ENCODE assay signal across 18 cellular contexts in the genomic region with DNA sequence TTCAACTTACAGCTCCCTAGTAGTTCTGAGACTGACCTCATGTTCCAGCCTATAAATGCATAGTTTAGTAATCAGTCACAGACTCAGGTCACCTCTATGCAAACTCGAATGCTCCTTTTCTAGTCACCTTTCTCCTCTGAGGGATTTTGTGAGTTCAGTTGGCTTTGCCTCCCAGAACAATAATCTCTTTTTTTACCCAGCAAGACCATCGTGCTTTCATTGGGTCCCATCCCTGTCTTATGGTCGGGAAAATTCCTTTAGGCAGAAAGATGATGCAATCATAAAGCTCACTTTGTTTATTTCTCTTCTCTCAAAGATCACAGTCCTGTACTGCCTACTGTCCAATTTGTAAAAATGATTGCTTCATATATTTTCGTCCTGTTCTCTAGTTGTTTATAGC. TPM values are rescaled to one million over a fixed set of nuclear protein-coding genes. Genes with fewer than 3 reads are reported as not detected.
DNase-seq lines count a peak whose midpoint lies in the region; ATAC-seq and TF ChIP-seq lines count a peak whose summit lies in the region.
"Had no signal": no experiment of that assay in that cellular context is flagged by ENCODE, and none has a peak within 500 bp of the region (broad histone marks: within the 10 kb centered on the region; RNA-seq: fewer than 3 reads in every experiment).

No MANE protein-coding gene starts in this region.

- peaks cover 17% of the 10 kb centered on the region for H3K4me1 ChIP-seq in PC-3 (ENCODE audit: insufficient read depth, low read length)
- H3K4me1 ChIP-seq: adrenal gland, parathyroid adenoma had no signal

- peak overlapping the region; percentile 4 for H3K27ac ChIP-seq in PC-3 (ENCODE audit: low read length)
- H3K27ac ChIP-seq: adrenal gland, parathyroid adenoma had no signal

- no TSS peak for BruUV-seq in PC-3 (replicated peaks; lab: Mats Ljungman, UMichigan)

- no peaks in the 10 kb centered on the region for H3K9me2 ChIP-seq in PC-3 (replicated peaks; ENCODE audit: low read length)

- no peak overlapping the region for H2AFZ ChIP-seq in PC-3 (ENCODE audit: low read length)
- H2AFZ ChIP-seq: parathyroid adenoma had no signal

- CTCF ChIA-PET in PC-3 (lab: Charles Lee), result no interaction called here

- DNase-seq in EL (peak; percentile 69), PC-3 (peak; percentile 84), choroid plexus epithelial cell (ENCODE audit: low read depth) (peak; percentile 87), non-pigmented ciliary epithelial cell (ENCODE audit: low read depth) (peak; percentile 17), NCI-H146 treated with DMSO at 0.1 percent for 48 hours (lab: John Stamatoyannopoulos, UW; ENCODE audit: unreplicated experiment) (no peak), SIG-M5 (lab: John Stamatoyannopoulos, UW) (no peak)
- DNase-seq in stimulated activated CD4-positive, alpha-beta T cell treated with anti-CD3 and anti-CD28 coated beads, Interleukin-12 subunit alpha, Interleukin-12 subunit beta, amount 100 ng/mL, for 4 hours, result no peak
- DNase-seq: adrenal gland; CD4-positive, CD25-positive, alpha-beta regulatory T cell; hypothalamus; MM.1S; NCI-H2227 treated with DMSO at 0.1 percent for 48 hours; RPMI8226; stimulated activated CD4-positive, alpha-beta T cell treated with anti-CD3 and anti-CD28 coated beads, Interleukin-2, amount 100 ng/mL, for 24 hours had no signal

- H3K4me3 ChIP-seq in PC-3 (ENCODE audit: low read length) (peak overlapping the region; percentile 8; the same call in 1 of the 2 replicates), choroid plexus epithelial cell (ENCODE audit: low read depth, low read length) (no peak overlapping the region)
- H3K4me3 ChIP-seq: adrenal gland had no signal

- H3K36me3 ChIP-seq in PC-3 (ENCODE audit: low read depth, low read length), result no peaks in the 10 kb centered on the region
- H3K36me3 ChIP-seq: adrenal gland had no signal

- H4K20me1 ChIP-seq in PC-3 (ENCODE audit: low read length), result no peaks in the 10 kb centered on the region

- peaks cover 5% of the 10 kb centered on the region for H3F3A ChIP-seq in PC-3 (ENCODE audit: low read length, unreplicated experiment)

- H3K4me2 ChIP-seq in PC-3 (ENCODE audit: low read length), result peak overlapping the region; percentile 60

- intact Hi-C loops in PC-3 (cut with micrococcal nuclease), result no loop called here

- no peaks in the 10 kb centered on the region for H3K79me2 ChIP-seq in PC-3 (ENCODE audit: low read length)
- H3K79me2 ChIP-seq: parathyroid adenoma had no signal

- POLR2A ChIA-PET in PC-3 (lab: Charles Lee; ENCODE audit: unreplicated experiment), result interaction anchor here (0.5 kb wide), 1 partner anchor 523 kb away, joined by 3 read pairs; no protein-coding TSS in a partner anchor

- H3K27me3 ChIP-seq in PC-3 (ENCODE audit: low read length), result no peaks in the 10 kb centered on the region
- H3K27me3 ChIP-seq: adrenal gland had no signal

- ATAC-seq in PC-3 (peak; percentile 100), GM21367 (IDR thresholded peaks at IDR 0.05; ENCODE audit: unreplicated experiment) (no peak)
- ATAC-seq: stimulated activated memory B cell treated with anti-CD40 and anti-IgM and Interleukin-4, amounts not matched to agents 10 μg/mL and 1 μg/mL and 100 μg/mL, for 72 hours had no signal

- H3K9me3 ChIP-seq in PC-3 (ENCODE audit: low read length), result no peaks in the 10 kb centered on the region
- H3K9me3 ChIP-seq: adrenal gland had no signal

- no peak for TF ChIP-seq CTCF in PC-3 (conservative IDR thresholded peaks at IDR 0.05; ENCODE audit: low read depth, low read length)
- TF ChIP-seq CTCF in choroid plexus epithelial cell (conservative IDR thresholded peaks at IDR 0.05; ENCODE audit: low read depth, low read length), result no peak

- H3K9ac ChIP-seq in PC-3 (ENCODE audit: low read length), result no peak overlapping the region
- H3K9ac ChIP-seq: parathyroid adenoma had no signal

RNA-seq across cellular contexts. Expression of a gene that starts 38.4 kb away (rescaled TPM):
- total RNA-seq in PC-3 (2014; rRNA removed), result 15.7 and 22.3 TPM in 2 replicates
- total RNA-seq: lung microvascular endothelial cell had no signal

Comparison
In these comparisons a context has a peak if more than half of its experiments do, and no peak if none do; other contexts are left out.
1. DNase-seq: peak in EL (single experiment), PC-3 (single experiment), choroid plexus epithelial cell (single experiment) and non-pigmented ciliary epithelial cell (single experiment); none in NCI-H146 treated with DMSO at 0.1 percent for 48 hours (single experiment), SIG-M5 (single experiment) and stimulated activated CD4-positive, alpha-beta T cell treated with anti-CD3 and anti-CD28 coated beads, Interleukin-12 subunit alpha, Interleukin-12 subunit beta, amount 100 ng/mL, for 4 hours (single experiment).